ENCODE assay signal across 1 cellular context in genomic region chr1:51616903-51617708, GRCh38.
TF ChIP-seq lines count a peak whose summit lies in the region.

A gene with protein sequence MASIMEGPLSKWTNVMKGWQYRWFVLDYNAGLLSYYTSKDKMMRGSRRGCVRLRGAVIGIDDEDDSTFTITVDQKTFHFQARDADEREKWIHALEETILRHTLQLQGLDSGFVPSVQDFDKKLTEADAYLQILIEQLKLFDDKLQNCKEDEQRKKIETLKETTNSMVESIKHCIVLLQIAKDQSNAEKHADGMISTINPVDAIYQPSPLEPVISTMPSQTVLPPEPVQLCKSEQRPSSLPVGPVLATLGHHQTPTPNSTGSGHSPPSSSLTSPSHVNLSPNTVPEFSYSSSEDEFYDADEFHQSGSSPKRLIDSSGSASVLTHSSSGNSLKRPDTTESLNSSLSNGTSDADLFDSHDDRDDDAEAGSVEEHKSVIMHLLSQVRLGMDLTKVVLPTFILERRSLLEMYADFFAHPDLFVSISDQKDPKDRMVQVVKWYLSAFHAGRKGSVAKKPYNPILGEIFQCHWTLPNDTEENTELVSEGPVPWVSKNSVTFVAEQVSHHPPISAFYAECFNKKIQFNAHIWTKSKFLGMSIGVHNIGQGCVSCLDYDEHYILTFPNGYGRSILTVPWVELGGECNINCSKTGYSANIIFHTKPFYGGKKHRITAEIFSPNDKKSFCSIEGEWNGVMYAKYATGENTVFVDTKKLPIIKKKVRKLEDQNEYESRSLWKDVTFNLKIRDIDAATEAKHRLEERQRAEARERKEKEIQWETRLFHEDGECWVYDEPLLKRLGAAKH (plus strand): TSS chr1:51617092. CDS start chr1:51617111, 19 bp downstream.

TF ChIP-seq in HCT116, 20 proteins besides CTCF, POLR2A, EP300 and RAD21 (continued from another document):
- TF ChIP-seq, protein P1, sequence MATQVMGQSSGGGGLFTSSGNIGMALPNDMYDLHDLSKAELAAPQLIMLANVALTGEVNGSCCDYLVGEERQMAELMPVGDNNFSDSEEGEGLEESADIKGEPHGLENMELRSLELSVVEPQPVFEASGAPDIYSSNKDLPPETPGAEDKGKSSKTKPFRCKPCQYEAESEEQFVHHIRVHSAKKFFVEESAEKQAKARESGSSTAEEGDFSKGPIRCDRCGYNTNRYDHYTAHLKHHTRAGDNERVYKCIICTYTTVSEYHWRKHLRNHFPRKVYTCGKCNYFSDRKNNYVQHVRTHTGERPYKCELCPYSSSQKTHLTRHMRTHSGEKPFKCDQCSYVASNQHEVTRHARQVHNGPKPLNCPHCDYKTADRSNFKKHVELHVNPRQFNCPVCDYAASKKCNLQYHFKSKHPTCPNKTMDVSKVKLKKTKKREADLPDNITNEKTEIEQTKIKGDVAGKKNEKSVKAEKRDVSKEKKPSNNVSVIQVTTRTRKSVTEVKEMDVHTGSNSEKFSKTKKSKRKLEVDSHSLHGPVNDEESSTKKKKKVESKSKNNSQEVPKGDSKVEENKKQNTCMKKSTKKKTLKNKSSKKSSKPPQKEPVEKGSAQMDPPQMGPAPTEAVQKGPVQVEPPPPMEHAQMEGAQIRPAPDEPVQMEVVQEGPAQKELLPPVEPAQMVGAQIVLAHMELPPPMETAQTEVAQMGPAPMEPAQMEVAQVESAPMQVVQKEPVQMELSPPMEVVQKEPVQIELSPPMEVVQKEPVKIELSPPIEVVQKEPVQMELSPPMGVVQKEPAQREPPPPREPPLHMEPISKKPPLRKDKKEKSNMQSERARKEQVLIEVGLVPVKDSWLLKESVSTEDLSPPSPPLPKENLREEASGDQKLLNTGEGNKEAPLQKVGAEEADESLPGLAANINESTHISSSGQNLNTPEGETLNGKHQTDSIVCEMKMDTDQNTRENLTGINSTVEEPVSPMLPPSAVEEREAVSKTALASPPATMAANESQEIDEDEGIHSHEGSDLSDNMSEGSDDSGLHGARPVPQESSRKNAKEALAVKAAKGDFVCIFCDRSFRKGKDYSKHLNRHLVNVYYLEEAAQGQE (IDR thresholded peaks at IDR 0.05; ENCODE audit: low read depth): no peak
- no peak for TF ChIP-seq TCF7L2 (IDR thresholded peaks at IDR 0.05; ENCODE audit: borderline replicate concordance, extremely low read depth, insufficient read depth, insufficient read length)
- peak; percentile 58 for TF ChIP-seq SIN3A (IDR thresholded peaks at IDR 0.05; ENCODE audit: low read depth)
- TF ChIP-seq JUND (IDR thresholded peaks at IDR 0.05): no peak
- peak; percentile 44 for TF ChIP-seq SP1 (IDR thresholded peaks at IDR 0.05; ENCODE audit: low read depth)
- no peak for TF ChIP-seq ZFX (IDR thresholded peaks at IDR 0.05)
- TF ChIP-seq CEBPB (IDR thresholded peaks at IDR 0.05; ENCODE audit: low read depth): no peak
- TF ChIP-seq ELF1 (IDR thresholded peaks at IDR 0.05; ENCODE audit: borderline replicate concordance, low read depth): no peak
- TF ChIP-seq EGR1 (IDR thresholded peaks at IDR 0.05; ENCODE audit: low read depth): no peak
- peak; percentile 85 for TF ChIP-seq POLR2AphosphoS5 (IDR thresholded peaks at IDR 0.05; ENCODE audit: low read depth, low read length)
- no peak for TF ChIP-seq ZNF274 (IDR thresholded peaks at IDR 0.05; ENCODE audit: low read depth, low read length)
- no peak for TF ChIP-seq ATF3 (IDR thresholded peaks at IDR 0.05)
- TF ChIP-seq FOSL1 (IDR thresholded peaks at IDR 0.05; ENCODE audit: low read depth): no peak
- TF ChIP-seq CBX3 (IDR thresholded peaks at IDR 0.05; ENCODE audit: low read depth): no peak
- no peak for TF ChIP-seq EZH2 (IDR thresholded peaks at IDR 0.05)
- no peak for TF ChIP-seq EZH2phosphoT487 (IDR thresholded peaks at IDR 0.05; ENCODE audit: borderline replicate concordance)
- TF ChIP-seq YY1 (IDR thresholded peaks at IDR 0.05; ENCODE audit: extremely low read depth, insufficient replicate concordance, low read depth, low read length): peak; percentile 97
